In genomic region chr15:82566690-82567089, GRCh38 we compare ENCODE assay signal across 1 cellular context.
TF ChIP-seq lines count a peak whose summit lies in the region.

No MANE protein-coding gene starts in this region.

TF ChIP-seq in IMR-90, 13 proteins besides CTCF, POLR2A, EP300 and RAD21:
- no peak for TF ChIP-seq RFX5 (IDR thresholded peaks at IDR 0.05; ENCODE audit: low read depth, low read length)
- TF ChIP-seq MAFK (IDR thresholded peaks at IDR 0.05; ENCODE audit: low read depth, low read length): 0 out of 2 replicates have a peak, but pooled peaks have one; percentile 22
- TF ChIP-seq USF2 (IDR thresholded peaks at IDR 0.05; ENCODE audit: low read depth, low read length): no peak
- TF ChIP-seq RCOR1 (IDR thresholded peaks at IDR 0.05; ENCODE audit: insufficient replicate concordance, low read length): peak; percentile 19
- TF ChIP-seq FOS (IDR thresholded peaks at IDR 0.05; ENCODE audit: low read depth, low read length): no peak
